ENCODE assay signal across 1 cellular context in the genomic region with DNA sequence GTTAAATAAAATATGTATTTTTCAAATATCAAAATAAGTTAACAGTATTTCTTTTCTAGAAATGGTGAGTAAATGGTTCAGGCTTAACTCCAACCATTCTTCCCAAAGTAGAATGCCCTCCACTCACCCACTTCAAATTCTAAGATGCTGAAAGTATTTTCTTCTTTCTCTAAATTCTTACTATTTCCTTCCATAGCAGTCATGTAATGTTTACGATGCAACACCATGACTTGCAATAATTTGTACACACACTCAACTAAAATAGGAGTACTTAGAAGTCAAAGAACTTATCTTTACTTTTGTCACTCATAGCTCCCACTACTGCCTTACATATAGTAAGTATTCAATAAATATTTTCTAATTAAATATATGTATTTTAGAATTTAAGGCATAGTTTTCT.
TF ChIP-seq lines count a peak whose summit lies in the region.

No MANE protein-coding gene starts in this region.

TF ChIP-seq in A549, 52 proteins besides CTCF, POLR2A, EP300 and RAD21 (continued from another document):
- TF ChIP-seq, protein P1, sequence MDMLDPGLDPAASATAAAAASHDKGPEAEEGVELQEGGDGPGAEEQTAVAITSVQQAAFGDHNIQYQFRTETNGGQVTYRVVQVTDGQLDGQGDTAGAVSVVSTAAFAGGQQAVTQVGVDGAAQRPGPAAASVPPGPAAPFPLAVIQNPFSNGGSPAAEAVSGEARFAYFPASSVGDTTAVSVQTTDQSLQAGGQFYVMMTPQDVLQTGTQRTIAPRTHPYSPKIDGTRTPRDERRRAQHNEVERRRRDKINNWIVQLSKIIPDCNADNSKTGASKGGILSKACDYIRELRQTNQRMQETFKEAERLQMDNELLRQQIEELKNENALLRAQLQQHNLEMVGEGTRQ (IDR thresholded peaks at IDR 0.05): no peak
- no peak for TF ChIP-seq CHD4 (IDR thresholded peaks at IDR 0.05; ENCODE audit: borderline replicate concordance)
- TF ChIP-seq NFE2L2 (conservative IDR thresholded peaks at IDR 0.05; ENCODE audit: low read length): peak; percentile 95
- TF ChIP-seq RARB (CRISPR knock-in tag; IDR thresholded peaks at IDR 0.05): no peak
- TF ChIP-seq RNF2 (IDR thresholded peaks at IDR 0.05; ENCODE audit: borderline replicate concordance, low read depth): no peak
